ENCODE assay signal across 10 cellular contexts in the genomic region with DNA sequence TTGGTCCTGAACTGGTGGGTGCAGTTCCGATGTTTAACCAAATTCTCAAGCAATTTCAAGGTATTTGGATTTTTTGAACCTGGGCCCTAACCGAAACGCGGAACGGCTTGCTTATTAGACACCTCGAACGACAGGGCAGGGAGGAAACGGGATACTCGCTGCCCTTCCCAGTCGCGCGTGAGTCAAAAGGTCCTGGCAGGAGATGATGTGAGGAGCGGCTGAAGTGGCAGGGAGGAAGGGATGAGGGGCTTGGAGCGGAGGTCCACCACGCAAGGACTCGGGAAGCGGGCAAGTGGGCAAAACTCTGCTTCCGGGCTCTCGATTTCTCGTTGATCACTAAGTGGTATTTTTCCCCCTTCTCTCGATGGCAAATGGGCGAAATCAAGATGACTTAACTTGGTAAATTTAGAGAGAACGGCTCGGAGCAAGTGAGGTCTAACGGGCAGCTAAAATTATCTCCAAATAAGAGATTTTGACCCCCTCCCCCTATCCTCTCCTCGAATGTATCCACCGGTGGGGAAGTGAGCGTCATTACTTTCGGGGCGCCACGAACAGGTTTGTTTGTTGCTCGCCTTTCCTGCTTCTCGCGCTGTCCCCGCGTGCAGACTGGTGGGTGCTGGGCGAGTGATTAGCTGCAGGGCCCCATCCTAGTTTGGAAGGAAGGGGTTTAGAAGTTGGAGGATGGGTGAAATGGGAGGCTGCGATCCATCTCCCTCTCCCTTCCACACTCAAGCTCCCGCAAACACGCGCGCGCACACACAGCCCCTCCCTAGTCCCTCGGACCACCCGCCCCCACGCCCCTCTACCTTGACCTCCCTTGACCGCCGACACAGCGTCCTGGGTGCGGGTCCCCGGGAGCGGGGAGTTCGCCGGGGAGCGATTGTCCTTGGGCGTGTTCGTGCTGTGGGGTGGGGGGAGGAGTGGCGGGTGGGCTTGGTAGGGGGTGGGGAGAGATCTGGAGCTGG. TPM values are rescaled to one million over a fixed set of nuclear protein-coding genes. Genes with fewer than 3 reads are reported as not detected.
DNase-seq lines count a peak whose midpoint lies in the region; ATAC-seq and TF ChIP-seq lines count a peak whose summit lies in the region.
"Had no signal": no experiment of that assay in that cellular context is flagged by ENCODE, and none has a peak within 500 bp of the region (broad histone marks: within the 10 kb centered on the region; RNA-seq: fewer than 3 reads in every experiment).

No MANE protein-coding gene starts in this region.

- peak; percentile 59 for DNase-seq in NCI-H82 (lab: John Stamatoyannopoulos, UW)
- no peak for DNase-seq in NCI-H82 treated with DMSO at 0.1 percent for 48 hours (lab: John Stamatoyannopoulos, UW; ENCODE audit: unreplicated experiment)
- no peak for DNase-seq in chondrocyte (ENCODE audit: low spot score)
- DNase-seq in mesothelial cell of epicardium (ENCODE audit: low spot score in 2 of 2, unreplicated experiment in 2 of 2): no peak
- no peak for DNase-seq in mesenteric fat pad (ENCODE audit: low spot score)
- DNase-seq in activated gamma-delta T cell (lab: John Stamatoyannopoulos, UW): no peak
- DNase-seq: activated T-cell treated with anti-CD3 and anti-CD28 coated beads, Interleukin-2, amount 50 U/mL, for 24 hours had no signal

- no peaks in the 10 kb centered on the region for H3K36me3 Mint-ChIP-seq in chondrocyte (ENCODE audit: low read depth)
- H3K36me3 Mint-ChIP-seq in mesothelial cell of epicardium: no peaks in the 10 kb centered on the region

- H3K9me3 Mint-ChIP-seq in chondrocyte (ENCODE audit: low read depth) (no peaks in the 10 kb centered on the region), mesothelial cell of epicardium (no peaks in the 10 kb centered on the region)
- H3K9me3 Mint-ChIP-seq: activated T-cell treated with anti-CD3 and anti-CD28 coated beads, Interleukin-2, amount 50 U/mL, for 24 hours had no signal

- no peaks in the 10 kb centered on the region for H3K9me3 ChIP-seq in thymus (ENCODE audit: control insufficient read depth)

- no peak for ATAC-seq in GM18868 (IDR thresholded peaks at IDR 0.05; ENCODE audit: unreplicated experiment)

- TF ChIP-seq CTCF in chondrocyte (IDR thresholded peaks at IDR 0.05) (no peak), mesothelial cell of epicardium (IDR thresholded peaks at IDR 0.05; ENCODE audit: unreplicated experiment) (no peak)

- H3K27ac Mint-ChIP-seq in chondrocyte (ENCODE audit: unreplicated experiment) (peak overlapping the region; percentile 29), mesothelial cell of epicardium (no peak overlapping the region)
- H3K27ac Mint-ChIP-seq: activated T-cell treated with anti-CD3 and anti-CD28 coated beads, Interleukin-2, amount 50 U/mL, for 24 hours had no signal

- WGBS in thymus: 4% methylated on average over 58 of the region's 58 CpGs

- H3K4me1 Mint-ChIP-seq in chondrocyte (ENCODE audit: low read depth) (peaks cover 32% of the 10 kb centered on the region), mesothelial cell of epicardium (peaks cover 43% of the 10 kb centered on the region)

- H3K27me3 ChIP-seq in thymus (ENCODE audit: control insufficient read depth, insufficient read depth): peaks cover 65% of the 10 kb centered on the region

- peak overlapping the region; percentile 17 for H3K4me3 ChIP-seq in thymus (ENCODE audit: low read length)

- H3K4me3 Mint-ChIP-seq in chondrocyte (ENCODE audit: unreplicated experiment) (peak overlapping the region; percentile 85), mesothelial cell of epicardium (peak overlapping the region; percentile 70)

- H3K27me3 Mint-ChIP-seq in chondrocyte (ENCODE audit: low read depth): peaks cover 43% of the 10 kb centered on the region
- H3K27me3 Mint-ChIP-seq in mesothelial cell of epicardium (ENCODE audit: low read depth): peaks cover 69% of the 10 kb centered on the region

- H3K27ac ChIP-seq in thymus (ENCODE audit: low read depth): no peak overlapping the region

- no peaks in the 10 kb centered on the region for H3K36me3 ChIP-seq in thymus (ENCODE audit: control insufficient read depth, insufficient read depth)

- no peaks in the 10 kb centered on the region for H3K4me1 ChIP-seq in thymus (ENCODE audit: control insufficient read depth, insufficient read depth, low read length)

RNA-seq across cellular contexts. Expression of gene NTF3, which starts 1.0 kb away (rescaled TPM):
- total RNA-seq in chondrocyte (0.80 to 2.6 TPM (median 2.5 TPM) in 3 replicates), mesothelial cell of epicardium (6.7 to 9.4 TPM (median 8.6 TPM) in 3 replicates), mesenteric fat pad (0.84 TPM)
- polyA plus RNA-seq in thymus: 1.6 TPM
- total RNA-seq: A673 had no signal
